In genomic region chr13:51769455-51770127, GRCh38 we compare ENCODE assay signal across 1 cellular context.
TF ChIP-seq lines count a peak whose summit lies in the region.

No MANE protein-coding gene starts in this region.

TF ChIP-seq in GM23338, 12 proteins besides CTCF, POLR2A, EP300 and RAD21 (continued from another document):
- TF ChIP-seq REST (IDR thresholded peaks at IDR 0.05; ENCODE audit: unreplicated experiment): no peak
- TF ChIP-seq EZH2phosphoT487 (IDR thresholded peaks at IDR 0.05; ENCODE audit: unreplicated experiment): no peak
- no peak for TF ChIP-seq JUNB (IDR thresholded peaks at IDR 0.05; ENCODE audit: unreplicated experiment)
- TF ChIP-seq ZNF331 (CRISPR knock-in tag; IDR thresholded peaks at IDR 0.05; ENCODE audit: low read depth): no peak
- TF ChIP-seq STAT1 (IDR thresholded peaks at IDR 0.05; ENCODE audit: unreplicated experiment): no peak
- TF ChIP-seq POLR2AphosphoS5 (IDR thresholded peaks at IDR 0.05; ENCODE audit: low read depth): no peak
